8 cellular contexts compared by ENCODE assay signal in genomic region chr9:114082017-114082735, GRCh38. TPM values are rescaled to one million over a fixed set of nuclear protein-coding genes. Genes with fewer than 3 reads are reported as not detected.
A peak's percentile ranks its signal among the peaks of the same experiment; 100 is the strongest.
DNase-seq lines count a peak whose midpoint lies in the region; ATAC-seq, FAIRE-seq and TF ChIP-seq lines count a peak whose summit lies in the region.

No MANE protein-coding gene starts in this region.

- peak overlapping the region; percentile 37 to 82 (median 68) for H3K27ac ChIP-seq in pancreas
- peak overlapping the region; percentile 60 to 78 (median 77) for H3K27ac ChIP-seq in transverse colon

- H3K9me3 ChIP-seq in HAP-1 (no peaks in the 10 kb centered on the region), pancreas (no peaks in the 10 kb centered on the region), transverse colon (no peaks in the 10 kb centered on the region)

- peak; percentile 9 for FAIRE-seq in pancreas (lab: Jason Lieb, UNC)

- peak; percentile 72 to 87 (median 76) for ATAC-seq in pancreas

- peak; percentile 88 for DNase-seq in ELF-1 (ENCODE audit: low read depth, low spot score)
- DNase-seq in HAP-1 (ENCODE audit: low spot score in 2 of 2): peak; percentile 78 to 94
- peak; percentile 89 for DNase-seq in NAMALWA (ENCODE audit: low spot score)
- DNase-seq in SK-N-DZ (ENCODE audit: low spot score): peak; percentile 76
- peak; percentile 76 for DNase-seq in activated naive CD4-positive, alpha-beta T cell treated with Interleukin-2 at 50 U/mL for 16 hours
- peak; percentile 63 for DNase-seq in glomerular endothelial cell (ENCODE audit: extremely low read depth, low read depth, low spot score)
- peak; percentile 87 to 95 (median 90) for DNase-seq in pancreas
- peak; percentile 92 for DNase-seq in transverse colon

- in situ Hi-C loops in HAP-1 (cut with MboI; ENCODE audit: low sequenced_read_pairs): no loop called here
- in situ Hi-C loops in transverse colon (cut with MboI; ENCODE audit: low pct_ligation_motif_present in 1 of 4, low pct_unique_long_range_greater_than_20kb in 1 of 4, low sequenced_read_pairs in 3 of 4): loop anchor here in 3 of 4 donors (10.0 to 25.0 kb wide), 3 partner anchors 203 to 213 kb away; no protein-coding TSS in a partner anchor

- no peaks in the 10 kb centered on the region for H3K4me1 ChIP-seq in HAP-1
- peaks cover 40 to 51% (median 46%) of the 10 kb centered on the region in 3 donors for H3K4me1 ChIP-seq in pancreas
- H3K4me1 ChIP-seq in transverse colon: peaks cover 5 to 32% (median 24%) of the 10 kb centered on the region in 4 donors

- H3K4me3 ChIP-seq in HAP-1: no peak overlapping the region
- no peak overlapping the region for H3K4me3 ChIP-seq in pancreas
- no peak overlapping the region for H3K4me3 ChIP-seq in transverse colon

- H3K36me3 ChIP-seq in HAP-1 (replicated peaks): no peaks in the 10 kb centered on the region
- no peaks in the 10 kb centered on the region for H3K36me3 ChIP-seq in pancreas
- H3K36me3 ChIP-seq in transverse colon: no peaks in the 10 kb centered on the region

- no peaks in the 10 kb centered on the region; the same call in 1 of the 2 replicates for H3K27me3 ChIP-seq in HAP-1 (ENCODE audit: low read depth)
- no peaks in the 10 kb centered on the region for H3K27me3 ChIP-seq in pancreas
- no peaks in the 10 kb centered on the region for H3K27me3 ChIP-seq in transverse colon

- TF ChIP-seq POLR2A in transverse colon (IDR thresholded peaks at IDR 0.05): no peak

- TF ChIP-seq EP300 in transverse colon (IDR thresholded peaks at IDR 0.05; ENCODE audit: low read depth): no peak

- intact Hi-C loops in pancreas (cut with DNase I): loop anchor here in 1 of 3 donors (5.0 kb wide), 1 partner anchor 210 kb away; no protein-coding TSS in a partner anchor
- intact Hi-C loops in transverse colon (cut with DNase I; ENCODE audit: low total_unique reads): loop anchor here (2.0 kb wide), 1 partner anchor 209 kb away; no protein-coding TSS in a partner anchor

- WGBS in pancreas, 2 donors: 13 to 14% methylated on average over 10 of the region's 10 CpGs
- WGBS in transverse colon (ENCODE audit: low coverage in 1 of 2), 2 donors: 41% methylated on average over 8 of the region's 10 CpGs; no CpG with 5 or more reads in 1 of the 2 donors

- TF ChIP-seq CTCF in pancreas (IDR thresholded peaks at IDR 0.05): peak; percentile 92 to 95 (median 93)
- TF ChIP-seq CTCF in transverse colon (IDR thresholded peaks at IDR 0.05): peak; percentile 90 to 94 (median 92)

RNA-seq across cellular contexts. Expression of gene AMBP, which starts 4.1 kb away (rescaled TPM):
- polyA plus RNA-seq in SK-N-DZ (2014; cell fraction: cytosol; rRNA removed): 0.39 and 1.9 TPM in 2 replicates
- 1.1 TPM in 1 of 2 replicates, not detected in the other for polyA plus RNA-seq in SK-N-DZ (2014; cell fraction: nucleus; rRNA removed)
- total RNA-seq in glomerular endothelial cell (not detected in 2 replicates), pancreas (100 to 1,000 TPM in 3 of 6 donors, 10 to 100 TPM in 3; 62.7 to 108 (median 89.2) TPM), transverse colon (under 1 TPM in 1 of 4 donors, not detected in 3; 0.96 TPM)
- polyA plus RNA-seq in pancreas: 100 to 1,000 TPM; 178 to 370 TPM

RNA-seq across cellular contexts. Expression of gene KIF12, which starts 16.9 kb away (rescaled TPM):
- polyA plus RNA-seq in SK-N-DZ (2014; cell fraction: cytosol; rRNA removed): not detected in 2 replicates
- not detected in 2 replicates for polyA plus RNA-seq in SK-N-DZ (2014; cell fraction: nucleus; rRNA removed)
- total RNA-seq in glomerular endothelial cell (0.70 and 5.3 TPM in 2 replicates), pancreas (100 to 1,000 TPM in 1 of 6 donors, 10 to 100 TPM in 5; 40.4 to 124 (median 58.5) TPM), transverse colon (10 to 100 TPM; 10.6 to 37.2 (median 20.0) TPM)
- 100 to 1,000 TPM; 393 to 605 TPM for polyA plus RNA-seq in pancreas

Comparison
In these comparisons a context has a peak if more than half of its experiments do, and no peak if none do; other contexts are left out.
1. RNA of gene AMBP, which starts 4.1 kb away (total RNA-seq): 62.7 to 108 TPM in pancreas; not detected in glomerular endothelial cell and 0.96 TPM in transverse colon; every median in the first group is over 10 times any median in the second.
2. Peak in every context shown above with its lines, with median percentiles within 50 percentile points of each other: DNase-seq.